In the genomic region with DNA sequence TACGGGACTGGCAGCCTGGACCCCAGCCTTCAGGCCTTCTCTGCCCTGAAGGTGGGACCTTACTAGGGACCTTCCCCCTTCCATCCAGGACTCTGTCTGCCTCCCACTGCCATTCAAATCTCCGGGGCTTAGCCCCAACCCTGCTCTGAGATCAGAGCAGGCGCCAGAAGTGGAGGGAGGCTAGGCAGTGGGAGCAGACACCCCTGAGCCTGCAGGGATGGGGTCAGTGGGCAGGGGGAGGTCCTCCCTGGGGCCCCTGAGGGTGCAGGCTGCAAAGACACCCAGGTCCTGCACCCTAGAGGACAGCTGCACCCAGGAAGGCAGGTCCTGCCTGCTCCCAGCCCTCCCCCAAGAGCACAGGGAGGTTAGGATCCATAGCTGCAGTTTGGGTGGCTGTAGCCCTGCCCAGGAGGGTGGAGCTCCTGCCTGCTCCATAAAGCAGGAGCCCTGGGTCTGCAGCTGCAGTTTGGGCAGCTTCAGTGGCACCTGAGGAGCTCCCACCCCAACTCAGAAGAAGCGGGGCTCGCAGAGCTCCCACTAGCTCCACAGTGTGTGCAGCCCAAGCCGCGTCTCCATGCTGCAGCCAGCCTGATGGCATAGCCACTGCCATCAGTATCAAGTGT, we compare ENCODE assay signal across 24 cellular contexts. TPM values are rescaled to one million over a fixed set of nuclear protein-coding genes. Genes with fewer than 3 reads are reported as not detected.
DNase-seq lines count a peak whose midpoint lies in the region; ATAC-seq and TF ChIP-seq lines count a peak whose summit lies in the region.
"Had no signal": no experiment of that assay in that cellular context is flagged by ENCODE, and none has a peak within 500 bp of the region (broad histone marks: within the 10 kb centered on the region; RNA-seq: fewer than 3 reads in every experiment).

No MANE protein-coding gene starts in this region.

- TF ChIP-seq EP300 in ovary (IDR thresholded peaks at IDR 0.05) = no peak

- H2BK15ac ChIP-seq in neuronal stem cell (ENCODE audit: low read length) = no peak overlapping the region

- H3K36me3 Mint-ChIP-seq in GM23338 (ENCODE audit: low read depth) (peaks cover 8% of the 10 kb centered on the region; the same call in 2 of the 3 replicates), chondrocyte (ENCODE audit: low read depth) (no peaks in the 10 kb centered on the region)
- H3K36me3 Mint-ChIP-seq: CD8-positive, alpha-beta T cell had no signal

- no peak overlapping the region for H3K4me2 ChIP-seq in GM23338
- H3K4me2 ChIP-seq in neuronal stem cell (ENCODE audit: insufficient read depth, low read length, poor library complexity, severe bottlenecking) = no peak overlapping the region
- H3K4me2 ChIP-seq: SK-N-SH had no signal

- H3K9me2 ChIP-seq in GM23338 (ENCODE audit: insufficient read depth) = no peaks in the 10 kb centered on the region; the same call in 1 of the 2 replicates
- H3K9me2 ChIP-seq: SK-N-SH had no signal

- H3K9me3 ChIP-seq in neuronal stem cell (replicated peaks in 1 of 2; ENCODE audit: control insufficient read depth in 2 of 2, insufficient read depth in 1 of 2, low read depth in 1 of 2, low read length in 2 of 2) (no peaks in the 10 kb centered on the region), ovary (no peaks in the 10 kb centered on the region)
- H3K9me3 ChIP-seq: Caco-2, SK-N-SH had no signal

- no peaks in the 10 kb centered on the region for H3F3A ChIP-seq in GM23338 (replicated peaks; ENCODE audit: low read depth)

- H3K23ac ChIP-seq in neuronal stem cell (ENCODE audit: low read depth, low read length, poor library complexity) = no peak overlapping the region

- H3K79me1 ChIP-seq in neuronal stem cell (ENCODE audit: low read depth, low read length) = no peaks in the 10 kb centered on the region

- H3K9me3 Mint-ChIP-seq in GM23338 (peaks cover 33% of the 10 kb centered on the region), chondrocyte (ENCODE audit: low read depth) (no peaks in the 10 kb centered on the region)
- H3K9me3 Mint-ChIP-seq: CD8-positive, alpha-beta T cell had no signal

- H3K27me3 Mint-ChIP-seq in GM23338 (ENCODE audit: insufficient read depth, low read depth, poor library complexity) = peaks cover 3% of the 10 kb centered on the region
- no peaks in the 10 kb centered on the region for H3K27me3 Mint-ChIP-seq in chondrocyte (ENCODE audit: low read depth)

- intact Hi-C loops in ovary (cut with DNase I) = loop anchor here in 1 of 4 donors (5.0 kb wide), 1 partner anchor 1965 kb away; no protein-coding TSS in a partner anchor

- H3K4me3 ChIP-seq in GM23338 = no peak overlapping the region
- no peak overlapping the region for H3K4me3 ChIP-seq in neuronal stem cell (ENCODE audit: low read length in 2 of 2)
- no peak overlapping the region for H3K4me3 ChIP-seq in ovary
- H3K4me3 ChIP-seq: GM12878, GM23248 had no signal

- no peak overlapping the region for H2BK5ac ChIP-seq in neuronal stem cell (ENCODE audit: low read length)

- H3K4me1 Mint-ChIP-seq in GM23338 (peaks cover 15% of the 10 kb centered on the region), chondrocyte (ENCODE audit: low read depth) (no peaks in the 10 kb centered on the region)

- no CpG with 5 or more reads among the region's 7 CpGs for WGBS in neuronal stem cell (ENCODE audit: extremely low coverage in 2 of 2, insufficient read length in 2 of 2, insufficient replicate concordance in 1 of 2), 2 donors
- WGBS in ovary, 3 donors = 81 to 86% (median 82%) methylated on average over 7 of the region's 7 CpGs

- H3K27ac ChIP-seq in GM23338 (ENCODE audit: low read depth) (no peak overlapping the region), neuronal stem cell (replicated peaks; ENCODE audit: low read length) (no peak overlapping the region), ovary (no peak overlapping the region)
- H3K27ac ChIP-seq: GM23248 had no signal

- peak overlapping the region; percentile 53 for H3K18ac ChIP-seq in neuronal stem cell (ENCODE audit: low read length)

- H3K9ac ChIP-seq in neuronal stem cell (ENCODE audit: low read depth, low read length, poor library complexity) = no peak overlapping the region
- H3K9ac ChIP-seq: GM23248, SK-N-SH had no signal

- no peaks in the 10 kb centered on the region for H3K27me3 ChIP-seq in GM23338 (ENCODE audit: insufficient read depth)
- no peaks in the 10 kb centered on the region for H3K27me3 ChIP-seq in neuronal stem cell (ENCODE audit: control insufficient read depth in 3 of 3, insufficient read depth in 3 of 3, low read depth in 1 of 3, low read length in 3 of 3)
- H3K27me3 ChIP-seq in ovary = no peaks in the 10 kb centered on the region

- TF ChIP-seq CTCF in GM23338 (conservative IDR thresholded peaks at IDR 0.05; ENCODE audit: low read depth in 2 of 2) (no peak), chondrocyte (IDR thresholded peaks at IDR 0.05) (no peak), ovary (IDR thresholded peaks at IDR 0.05) (no peak)

- H2AFZ ChIP-seq in GM23338 = no peak overlapping the region
- no peak overlapping the region for H2AFZ ChIP-seq in neuronal stem cell (ENCODE audit: low read length)
- H2AFZ ChIP-seq: GM23248 had no signal

- no peaks in the 10 kb centered on the region for H4K20me1 ChIP-seq in GM23338 (replicated peaks; ENCODE audit: insufficient read depth)

- no peak overlapping the region for H2BK12ac ChIP-seq in neuronal stem cell (ENCODE audit: low read length)

- H3K27ac Mint-ChIP-seq in GM23338 (no peak overlapping the region), chondrocyte (ENCODE audit: unreplicated experiment) (no peak overlapping the region)
- H3K27ac Mint-ChIP-seq: CD8-positive, alpha-beta T cell had no signal

- ATAC-seq in GM23338 (peak; percentile 43), left lobe of liver (peak; percentile 31), HG03378 (IDR thresholded peaks at IDR 0.05; ENCODE audit: unreplicated experiment) (no peak)
- ATAC-seq: CD8-positive, alpha-beta T cell; GM12878 had no signal

- TF ChIP-seq POLR2A in ovary (IDR thresholded peaks at IDR 0.05) = no peak

- no peak for DNase-seq in GM23338 (ENCODE audit: low spot score)
- peak; percentile 54 for DNase-seq in chondrocyte (ENCODE audit: low spot score)
- no peak for DNase-seq in left lobe of liver (ENCODE audit: low spot score)
- DNase-seq in neuronal stem cell (ENCODE audit: low spot score) = no peak
- no peak for DNase-seq in T1000 (lab: John Stamatoyannopoulos, UW)
- DNase-seq in 8988T = no peak
- no peak for DNase-seq in ovary
- DNase-seq: C1 segment of cervical spinal cord; Caco-2; CD8-positive, alpha-beta T cell; GM23248; HCEC 1CT; Karpas-422; NCI-H1092 treated with DMSO at 0.1 percent for 48 hours; NCI-H1436; NCI-H187; NCI-H2081 treated with DMSO at 0.1 percent for 48 hours; NCI-H2171 treated with DMSO at 0.1 percent for 48 hours; NCI-H345; NCI-H510A treated with DMSO at 0.1 percent for 48 hours; NCI-H748 treated with DMSO at 0.1 percent for 48 hours; SK-N-SH had no signal

- H4K91ac ChIP-seq in neuronal stem cell (ENCODE audit: low read depth, low read length, poor library complexity) = no peak overlapping the region

- no peak overlapping the region for H2AK5ac ChIP-seq in neuronal stem cell (ENCODE audit: low read depth, low read length)

- no peaks in the 10 kb centered on the region for H3K79me2 ChIP-seq in GM23338 (replicated peaks; ENCODE audit: insufficient read depth)

- no peak overlapping the region for H3K4ac ChIP-seq in neuronal stem cell (ENCODE audit: low read length)

- H3K4me1 ChIP-seq in GM23338 (ENCODE audit: insufficient read depth) = peaks cover 18% of the 10 kb centered on the region
- no peaks in the 10 kb centered on the region for H3K4me1 ChIP-seq in neuronal stem cell (ENCODE audit: control insufficient read depth in 2 of 2, insufficient read depth in 1 of 2, low read depth in 1 of 2, low read length in 2 of 2)
- no peaks in the 10 kb centered on the region for H3K4me1 ChIP-seq in ovary (ENCODE audit: insufficient read depth)
- H3K4me1 ChIP-seq: Caco-2 had no signal

- H3K36me3 ChIP-seq in GM23338 (ENCODE audit: insufficient read depth) (no peaks in the 10 kb centered on the region; the same call in 1 of the 2 replicates), neuronal stem cell (replicated peaks in 1 of 2; ENCODE audit: control insufficient read depth in 2 of 2, insufficient read depth in 2 of 2, low read length in 2 of 2) (no peaks in the 10 kb centered on the region), ovary (no peaks in the 10 kb centered on the region)

- no peak overlapping the region for H2BK120ac ChIP-seq in neuronal stem cell (ENCODE audit: low read depth, low read length)

- H3K14ac ChIP-seq in neuronal stem cell (ENCODE audit: low read length) = no peak overlapping the region

- H4K8ac ChIP-seq in neuronal stem cell (ENCODE audit: low read depth, low read length) = no peak overlapping the region

- no peak overlapping the region for H3K4me3 Mint-ChIP-seq in GM23338
- no peak overlapping the region for H3K4me3 Mint-ChIP-seq in chondrocyte (ENCODE audit: unreplicated experiment)
- H3K4me3 Mint-ChIP-seq: CD8-positive, alpha-beta T cell had no signal

TF ChIP-seq in GM23338, 12 proteins besides CTCF, POLR2A, EP300 and RAD21 (continues in another document):
- TF ChIP-seq CREB1 (CRISPR knock-in tag; IDR thresholded peaks at IDR 0.05; ENCODE audit: low read depth) (no peak), ZNF114 (CRISPR knock-in tag; IDR thresholded peaks at IDR 0.05) (no peak)

RNA-seq across cellular contexts. Expression of a gene that starts 8.1 kb away (rescaled TPM):
- total RNA-seq in GM23338 (2014; rRNA removed; shearing (Covaris generic)) = 26.7 and 33.0 TPM in 2 replicates
- polyA plus RNA-seq in GM23338 (2016; fragmentation: Nextera tagmentation; extraction: Ambion mirVana) (18.4 and 19.1 TPM in 2 replicates), ovary (1 to 10 TPM; 1.1 to 1.3 TPM)
- total RNA-seq in chondrocyte (5.3 to 5.7 TPM (median 5.5 TPM) in 3 replicates), left lobe of liver (2.1 TPM), ovary (1 to 10 TPM in 5 of 7 donors, under 1 TPM in 2; 0.53 to 1.8 (median 1.3) TPM)
- 18.0 TPM for polyA plus RNA-seq in neuronal stem cell (2013, experiment 1 of 2)
- 17.8 TPM for polyA plus RNA-seq in neuronal stem cell (2013, experiment 2 of 2)

RNA-seq across cellular contexts. Expression of a gene that starts 35.6 kb away (rescaled TPM):
- total RNA-seq in GM23338 (2014; rRNA removed; shearing (Covaris generic)) = 37.7 and 42.8 TPM in 2 replicates
- 17.8 and 19.2 TPM in 2 replicates for polyA plus RNA-seq in GM23338 (2016; fragmentation: Nextera tagmentation; extraction: Ambion mirVana)
- total RNA-seq in chondrocyte = 37.5 to 39.8 TPM (median 38.3 TPM) in 3 replicates
- 187 TPM for total RNA-seq in left lobe of liver
- 37.3 TPM for polyA plus RNA-seq in neuronal stem cell (2013, experiment 1 of 2)
- polyA plus RNA-seq in neuronal stem cell (2013, experiment 2 of 2) = 36.5 TPM
- 10 to 100 TPM; 17.9 to 37.4 (median 25.8) TPM for total RNA-seq in ovary
- 10 to 100 TPM; 16.1 to 70.1 TPM for polyA plus RNA-seq in ovary
